In the genomic region with DNA sequence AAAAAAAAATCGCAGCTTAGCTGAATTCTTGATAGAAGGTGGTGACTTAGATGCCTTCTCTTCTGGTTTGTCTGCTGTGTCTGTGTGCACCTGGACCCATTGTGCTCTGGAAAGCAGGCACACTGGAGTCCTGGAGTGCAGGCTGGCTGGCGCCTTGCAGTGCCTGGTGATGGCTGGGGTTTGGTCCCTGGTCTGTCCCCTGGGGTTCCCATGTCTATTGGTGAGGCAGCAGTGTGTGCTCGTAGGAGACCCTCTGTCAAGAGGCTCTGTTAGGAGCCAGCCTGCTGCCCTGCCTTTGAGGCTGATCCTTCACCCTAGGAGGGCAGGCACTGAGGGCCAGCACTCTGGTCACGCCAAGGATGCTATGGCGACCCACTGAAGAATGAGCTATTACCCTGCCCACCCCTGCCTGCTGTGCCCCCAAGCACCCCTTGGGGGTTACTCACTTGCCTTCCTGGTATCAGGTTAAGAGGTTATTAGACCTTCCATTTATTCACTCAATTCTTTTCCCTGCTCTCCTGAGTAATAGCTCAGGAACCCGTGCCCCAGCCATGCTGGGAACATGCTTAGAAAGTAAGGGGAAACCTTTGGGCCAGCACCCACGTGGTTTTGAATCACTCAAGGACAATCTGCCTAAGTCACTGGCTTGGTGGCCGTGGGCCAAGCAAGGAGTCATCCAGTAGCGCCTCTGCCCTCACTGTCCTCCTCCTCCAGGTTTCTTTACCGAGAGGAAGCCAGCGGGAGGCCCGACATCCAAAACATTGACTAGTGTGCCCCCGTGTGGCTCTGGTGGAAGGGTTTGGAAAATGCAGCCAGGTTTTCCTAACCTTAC, we compare ENCODE assay signal across 8 cellular contexts.
DNase-seq lines count a peak whose midpoint lies in the region; ATAC-seq and TF ChIP-seq lines count a peak whose summit lies in the region.

No MANE protein-coding gene starts in this region.

- TF ChIP-seq POLR2A in esophagus muscularis mucosa (IDR thresholded peaks at IDR 0.05; ENCODE audit: low read depth) = no peak

- peak; percentile 78 for DNase-seq in GM12865 (ENCODE audit: low read depth)
- DNase-seq in HS-27A (ENCODE audit: low read depth) = peak; percentile 96
- DNase-seq in NCI-H748 (lab: John Stamatoyannopoulos, UW; ENCODE audit: unreplicated experiment) = peak; percentile 76
- peak; percentile 3 to 14 (median 7) for DNase-seq in activated CD8-positive, alpha-beta memory T cell treated with anti-CD3 and anti-CD28 coated beads for 48 hours (ENCODE audit: low read depth in 2 of 3, low spot score in 2 of 3)
- DNase-seq in esophagus muscularis mucosa (ENCODE audit: extremely low spot score) = peak; percentile 98
- peak; percentile 99 for DNase-seq in myocyte (ENCODE audit: low read depth)
- DNase-seq in stromal cell of bone marrow (ENCODE audit: low read depth) = peak; percentile 99

- no peak for TF ChIP-seq EP300 in esophagus muscularis mucosa (IDR thresholded peaks at IDR 0.05)

- TF ChIP-seq CTCF in GM12865 (IDR thresholded peaks at IDR 0.05; ENCODE audit: insufficient read depth, low read depth, low read length, missing control alignments) (peak; percentile 63), esophagus muscularis mucosa (IDR thresholded peaks at IDR 0.05) (peak; percentile 77 to 89 (median 83))

- no peak for ATAC-seq in GM21515 (IDR thresholded peaks at IDR 0.05; ENCODE audit: unreplicated experiment)

- peaks cover 15 to 39% (median 36%) of the 10 kb centered on the region in 4 donors for H3K4me1 ChIP-seq in esophagus muscularis mucosa

- H3K27ac ChIP-seq in esophagus muscularis mucosa (replicated peaks in 1 of 4) = peak overlapping the region; percentile 68 to 75 (median 74)

- no peaks in the 10 kb centered on the region for H3K36me3 ChIP-seq in esophagus muscularis mucosa

- intact Hi-C loops in esophagus muscularis mucosa (cut with DNase I) = loop anchor here (2.0 to 5.0 kb wide), 2 partner anchors 159 to 293 kb away; no protein-coding TSS in a partner anchor

- WGBS in esophagus muscularis mucosa = 36% methylated on average over 13 of the region's 13 CpGs

- H3K4me3 ChIP-seq in GM12865 (ENCODE audit: low read depth, low read length) (no peak overlapping the region), esophagus muscularis mucosa (no peak overlapping the region)

- no peaks in the 10 kb centered on the region for H3K27me3 ChIP-seq in esophagus muscularis mucosa

- H3K9me3 ChIP-seq in esophagus muscularis mucosa = no peaks in the 10 kb centered on the region

Comparison
In these comparisons a context has a peak if more than half of its experiments do, and no peak if none do; other contexts are left out.
1. DNase-seq: peak in every context shown above with its lines; median percentile 99 in myocyte; 99 in stromal cell of bone marrow; 98 in esophagus muscularis mucosa; 96 in HS-27A; 78 in GM12865; 76 in NCI-H748; 7 in activated CD8-positive, alpha-beta memory T cell treated with anti-CD3 and anti-CD28 coated beads for 48 hours.